ENCODE assay signal across 1 cellular context in the genomic region with DNA sequence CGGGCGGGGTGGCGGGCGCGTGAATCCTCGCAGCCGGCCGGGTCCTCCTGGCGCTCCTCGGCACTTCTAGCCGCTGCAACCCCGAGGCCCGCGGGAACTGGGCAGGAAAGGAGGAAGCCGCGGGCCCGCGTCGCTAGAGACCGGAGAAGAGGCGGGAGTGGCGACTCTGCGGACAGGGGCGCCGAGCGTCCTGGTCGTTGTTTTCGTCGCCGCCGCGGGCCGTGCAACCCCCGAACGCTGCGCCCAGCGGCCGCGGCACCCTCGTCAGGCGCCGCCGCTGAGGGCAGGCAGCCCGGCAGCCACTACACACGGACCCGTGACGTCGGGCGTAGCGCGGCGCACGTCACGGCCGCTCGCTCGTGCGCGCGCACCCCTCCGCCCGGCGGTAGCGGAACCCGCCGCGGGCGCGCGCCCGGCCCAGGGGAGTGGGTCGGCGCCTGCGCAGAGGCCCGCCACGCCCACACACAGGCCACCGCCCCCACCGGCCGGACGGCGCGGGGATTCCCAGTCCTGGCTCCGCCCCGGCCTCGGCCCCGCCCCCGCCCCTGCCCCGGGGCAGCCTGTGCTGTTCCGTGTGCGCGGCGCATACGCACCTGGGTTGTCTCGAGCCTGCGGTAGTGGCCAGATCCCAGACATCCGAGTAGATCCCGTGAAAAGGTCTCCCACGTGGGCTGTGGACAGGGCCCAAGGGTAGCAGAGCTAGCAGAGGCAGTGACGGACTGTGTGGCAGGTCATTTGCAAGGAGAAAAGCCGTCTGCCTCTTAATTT.
A peak's percentile ranks its signal among the peaks of the same experiment; 100 is the strongest.
TF ChIP-seq lines count a peak whose summit lies in the region.

A gene with protein sequence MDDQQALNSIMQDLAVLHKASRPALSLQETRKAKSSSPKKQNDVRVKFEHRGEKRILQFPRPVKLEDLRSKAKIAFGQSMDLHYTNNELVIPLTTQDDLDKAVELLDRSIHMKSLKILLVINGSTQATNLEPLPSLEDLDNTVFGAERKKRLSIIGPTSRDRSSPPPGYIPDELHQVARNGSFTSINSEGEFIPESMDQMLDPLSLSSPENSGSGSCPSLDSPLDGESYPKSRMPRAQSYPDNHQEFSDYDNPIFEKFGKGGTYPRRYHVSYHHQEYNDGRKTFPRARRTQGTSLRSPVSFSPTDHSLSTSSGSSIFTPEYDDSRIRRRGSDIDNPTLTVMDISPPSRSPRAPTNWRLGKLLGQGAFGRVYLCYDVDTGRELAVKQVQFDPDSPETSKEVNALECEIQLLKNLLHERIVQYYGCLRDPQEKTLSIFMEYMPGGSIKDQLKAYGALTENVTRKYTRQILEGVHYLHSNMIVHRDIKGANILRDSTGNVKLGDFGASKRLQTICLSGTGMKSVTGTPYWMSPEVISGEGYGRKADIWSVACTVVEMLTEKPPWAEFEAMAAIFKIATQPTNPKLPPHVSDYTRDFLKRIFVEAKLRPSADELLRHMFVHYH (minus strand): TSS at position 321 of the 768 bp plus-strand sequence. CDS start 44,846 bp downstream, outside the sequence.

TF ChIP-seq in H1, 55 proteins besides CTCF, POLR2A, EP300 and RAD21:
- TF ChIP-seq CREB1 (IDR thresholded peaks at IDR 0.05) (peak; percentile 95), TAF1 (IDR thresholded peaks at IDR 0.05; ENCODE audit: low read depth, low read length) (peak; percentile 52), SUZ12 (IDR thresholded peaks at IDR 0.05; ENCODE audit: low read length) (no peak), HDAC2 (IDR thresholded peaks at IDR 0.05; ENCODE audit: borderline replicate concordance in 1 of 2, low read depth in 2 of 2, low read length in 2 of 2) (0 out of 4 replicates have a peak, but pooled peaks of 1 of the 2 experiments have one; percentile 16), RBBP5 (IDR thresholded peaks at IDR 0.05; ENCODE audit: borderline replicate concordance, low read depth, low read length) (peak; percentile 50; the same call in 1 of the 2 replicates), EGR1 (IDR thresholded peaks at IDR 0.05; ENCODE audit: borderline replicate concordance, low read depth, low read length) (peak; percentile 89; the same call in 1 of the 2 replicates), HDAC6 (IDR thresholded peaks at IDR 0.05; ENCODE audit: low read depth, low read length) (no peak), PHF8 (conservative IDR thresholded peaks at IDR 0.05; ENCODE audit: low read depth, low read length) (peak; percentile 80), SP1 (IDR thresholded peaks at IDR 0.05; ENCODE audit: low read depth, low read length) (no peak), KDM4A (IDR thresholded peaks at IDR 0.05; ENCODE audit: low read depth, low read length, severe bottlenecking) (peak; percentile 77), ASH2L (IDR thresholded peaks at IDR 0.05; ENCODE audit: low read length) (peak; percentile 95), CHD1 (IDR thresholded peaks at IDR 0.05; ENCODE audit: low read depth, low read length) (no peak), NRF1 (IDR thresholded peaks at IDR 0.05; ENCODE audit: low read depth, low read length) (peak; percentile 57), SIN3A (conservative IDR thresholded peaks at IDR 0.05 in 1 of 2, IDR thresholded peaks at IDR 0.05 in 1 of 2; ENCODE audit: low read depth in 1 of 2, low read length in 2 of 2) (no peak), POLR2AphosphoS5 (IDR thresholded peaks at IDR 0.05; ENCODE audit: low read depth, low read length) (peak; percentile 85), TBP (IDR thresholded peaks at IDR 0.05; ENCODE audit: low read depth, low read length) (no peak; the same call in 1 of the 2 replicates)
